In the genomic region with DNA sequence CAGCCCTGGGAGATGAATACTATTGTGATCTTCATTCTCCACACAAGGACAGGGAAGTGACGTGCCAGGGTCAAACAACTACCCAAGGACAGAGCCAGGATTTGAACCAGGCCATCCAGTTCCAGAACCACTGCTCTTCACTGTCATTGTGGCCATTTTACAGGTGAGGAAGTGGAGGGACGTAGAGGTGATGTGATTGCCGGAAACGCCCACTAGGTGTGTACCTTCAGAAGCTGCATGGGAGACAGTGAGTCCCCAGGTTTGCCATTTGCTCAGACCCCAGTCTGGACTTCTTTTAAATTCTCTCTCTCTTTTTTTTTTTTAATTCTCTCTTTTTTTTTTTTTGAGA, we compare ENCODE assay signal across 1 cellular context.
TF ChIP-seq lines count a peak whose summit lies in the region.

No MANE protein-coding gene starts in this region.

TF ChIP-seq in SK-N-SH, 30 proteins besides CTCF, POLR2A, EP300 and RAD21 (continued from another document):
- TF ChIP-seq, protein P1, sequence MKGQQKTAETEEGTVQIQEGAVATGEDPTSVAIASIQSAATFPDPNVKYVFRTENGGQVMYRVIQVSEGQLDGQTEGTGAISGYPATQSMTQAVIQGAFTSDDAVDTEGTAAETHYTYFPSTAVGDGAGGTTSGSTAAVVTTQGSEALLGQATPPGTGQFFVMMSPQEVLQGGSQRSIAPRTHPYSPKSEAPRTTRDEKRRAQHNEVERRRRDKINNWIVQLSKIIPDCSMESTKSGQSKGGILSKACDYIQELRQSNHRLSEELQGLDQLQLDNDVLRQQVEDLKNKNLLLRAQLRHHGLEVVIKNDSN (IDR thresholded peaks at IDR 0.05; ENCODE audit: borderline replicate concordance, low read depth), result no peak
- no peak for TF ChIP-seq GABPA (IDR thresholded peaks at IDR 0.05; ENCODE audit: low read depth)
- TF ChIP-seq RXRA (IDR thresholded peaks at IDR 0.05; ENCODE audit: borderline replicate concordance, low read depth), result no peak
- TF ChIP-seq YY1 (IDR thresholded peaks at IDR 0.05; ENCODE audit: low read depth), result no peak
- no peak for TF ChIP-seq NFIC (IDR thresholded peaks at IDR 0.05; ENCODE audit: borderline replicate concordance)
- no peak for TF ChIP-seq SIN3A (IDR thresholded peaks at IDR 0.05; ENCODE audit: borderline replicate concordance, low read depth, low read length)
- TF ChIP-seq, protein P2, sequence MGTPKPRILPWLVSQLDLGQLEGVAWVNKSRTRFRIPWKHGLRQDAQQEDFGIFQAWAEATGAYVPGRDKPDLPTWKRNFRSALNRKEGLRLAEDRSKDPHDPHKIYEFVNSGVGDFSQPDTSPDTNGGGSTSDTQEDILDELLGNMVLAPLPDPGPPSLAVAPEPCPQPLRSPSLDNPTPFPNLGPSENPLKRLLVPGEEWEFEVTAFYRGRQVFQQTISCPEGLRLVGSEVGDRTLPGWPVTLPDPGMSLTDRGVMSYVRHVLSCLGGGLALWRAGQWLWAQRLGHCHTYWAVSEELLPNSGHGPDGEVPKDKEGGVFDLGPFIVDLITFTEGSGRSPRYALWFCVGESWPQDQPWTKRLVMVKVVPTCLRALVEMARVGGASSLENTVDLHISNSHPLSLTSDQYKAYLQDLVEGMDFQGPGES (IDR thresholded peaks at IDR 0.05; ENCODE audit: low read depth, low read length), result no peak
- no peak for TF ChIP-seq EZH2phosphoT487 (IDR thresholded peaks at IDR 0.05; ENCODE audit: borderline replicate concordance, low read depth)
- no peak for TF ChIP-seq MEF2A (IDR thresholded peaks at IDR 0.05; ENCODE audit: borderline replicate concordance, low read depth)
- TF ChIP-seq JUND (IDR thresholded peaks at IDR 0.05), result no peak
